Comparison of ENCODE assay signal across 16 cellular contexts in genomic region chr16:75058815-75059214, GRCh38.
"Had no signal": no experiment of that assay in that cellular context is flagged by ENCODE, and none has a peak within 500 bp of the region (broad histone marks: within the 10 kb centered on the region; RNA-seq: fewer than 3 reads in every experiment).

No MANE protein-coding gene starts in this region.

- H3K27me3 ChIP-seq: adrenal gland, dorsolateral prefrontal cortex, hepatocyte, right atrium auricular region had no signal

- ATAC-seq: activated CD4-positive, CD25-positive, alpha-beta regulatory T cell treated with anti-CD3 and anti-CD28 coated beads, Interleukin-2, amount 50 U/mL, for 24 hours; activated T-cell treated with anti-CD3 and anti-CD28 coated beads, Interleukin-2, amount 50 U/mL, for 4 hours; natural killer cell had no signal

- FAIRE-seq: urothelium cell line had no signal

- H2AFZ ChIP-seq: hepatocyte had no signal

- H3K9me3 ChIP-seq: adrenal gland, right atrium auricular region had no signal

- H3K4me3 ChIP-seq: adrenal gland, dorsolateral prefrontal cortex, hepatocyte, right atrium auricular region, smooth muscle cell had no signal

- H3K27ac ChIP-seq: adrenal gland, dorsolateral prefrontal cortex, right atrium auricular region had no signal

- H3K4me2 ChIP-seq: smooth muscle cell had no signal

- H3K36me3 ChIP-seq: adrenal gland, right atrium auricular region had no signal

- H3K4me1 Mint-ChIP-seq: natural killer cell had no signal

- DNase-seq: activated CD4-positive, alpha-beta memory T cell treated with anti-CD3 and anti-CD28 coated beads for 36 hours; activated effector memory CD4-positive, alpha-beta T cell treated with anti-CD3 and anti-CD28 coated beads, Interleukin-2, amount 50 U/mL, for 16 hours; activated T-cell treated with anti-CD3 and anti-CD28 coated beads, Interleukin-2, amount 50 U/mL, for 4 hours; adrenal gland; dorsolateral prefrontal cortex; endodermal cell; erythroblast; islet precursor cell; natural killer cell had no signal

- H3K27me3 Mint-ChIP-seq: activated CD4-positive, alpha-beta memory T cell treated with anti-CD3 and anti-CD28 coated beads for 36 hours; activated naive CD4-positive, alpha-beta T cell treated with anti-CD3 and anti-CD28 coated beads, Interleukin-2, amount 50 U/mL, for 24 hours; stimulated activated naive CD8-positive, alpha-beta T cell treated with anti-CD3 and anti-CD28 coated beads, Interleukin-15, Interleukin-2, amounts not matched to agents 100 ng/mL and 50 ng/mL, for 24 hours had no signal

- H3K27ac Mint-ChIP-seq: activated CD4-positive, alpha-beta memory T cell treated with anti-CD3 and anti-CD28 coated beads for 36 hours; activated naive CD4-positive, alpha-beta T cell treated with anti-CD3 and anti-CD28 coated beads, Interleukin-2, amount 50 U/mL, for 24 hours; endodermal cell; natural killer cell; stimulated activated naive CD8-positive, alpha-beta T cell treated with anti-CD3 and anti-CD28 coated beads, Interleukin-15, Interleukin-2, amounts not matched to agents 100 ng/mL and 50 ng/mL, for 24 hours had no signal

- H3K4me3 Mint-ChIP-seq: activated CD4-positive, alpha-beta memory T cell treated with anti-CD3 and anti-CD28 coated beads for 36 hours; activated naive CD4-positive, alpha-beta T cell treated with anti-CD3 and anti-CD28 coated beads, Interleukin-2, amount 50 U/mL, for 24 hours; activated T-cell treated with anti-CD3 and anti-CD28 coated beads, Interleukin-2, amount 50 U/mL, for 4 hours; endodermal cell; natural killer cell; stimulated activated naive CD8-positive, alpha-beta T cell treated with anti-CD3 and anti-CD28 coated beads, Interleukin-15, Interleukin-2, amounts not matched to agents 100 ng/mL and 50 ng/mL, for 24 hours had no signal

- H3K36me3 Mint-ChIP-seq: activated CD4-positive, alpha-beta memory T cell treated with anti-CD3 and anti-CD28 coated beads for 36 hours; activated naive CD4-positive, alpha-beta T cell treated with anti-CD3 and anti-CD28 coated beads, Interleukin-2, amount 50 U/mL, for 24 hours; natural killer cell had no signal

- H3K9me3 Mint-ChIP-seq: activated CD4-positive, alpha-beta memory T cell treated with anti-CD3 and anti-CD28 coated beads for 36 hours; activated naive CD4-positive, alpha-beta T cell treated with anti-CD3 and anti-CD28 coated beads, Interleukin-2, amount 50 U/mL, for 24 hours; activated T-cell treated with anti-CD3 and anti-CD28 coated beads, Interleukin-2, amount 50 U/mL, for 4 hours; endodermal cell; natural killer cell; stimulated activated naive CD8-positive, alpha-beta T cell treated with anti-CD3 and anti-CD28 coated beads, Interleukin-15, Interleukin-2, amounts not matched to agents 100 ng/mL and 50 ng/mL, for 24 hours had no signal
